23 cellular contexts compared by ENCODE assay signal in the genomic region with DNA sequence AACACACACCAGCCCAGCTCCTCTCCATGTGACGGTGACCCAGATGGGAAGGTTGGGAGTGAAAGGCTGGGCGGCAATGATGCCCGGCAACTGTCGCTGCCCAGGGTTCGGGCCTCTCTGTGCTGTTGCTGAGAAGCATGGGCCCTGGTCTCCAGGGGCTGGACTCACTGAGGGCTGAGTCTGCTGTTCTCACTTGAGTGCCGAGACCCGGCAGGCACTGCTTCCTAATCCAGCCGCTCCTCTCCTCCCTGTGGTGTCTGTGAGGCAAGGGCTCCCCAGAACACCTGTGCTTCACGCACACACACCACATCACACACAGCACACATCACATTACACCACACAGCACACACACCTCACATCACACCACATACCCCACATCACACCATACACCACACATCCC.
"Had no signal": no experiment of that assay in that cellular context is flagged by ENCODE, and none has a peak within 500 bp of the region (broad histone marks: within the 10 kb centered on the region; RNA-seq: fewer than 3 reads in every experiment).

No MANE protein-coding gene starts in this region.

- H3K4me1 ChIP-seq: foreskin keratinocyte had no signal

- DNase-seq: activated CD4-positive, alpha-beta memory T cell treated with anti-CD3 and anti-CD28 coated beads, Interleukin-2, amount 10 ng/mL, durations not matched to agents 7 days and 5 days; activated CD4-positive, alpha-beta T cell treated with anti-CD3 and anti-CD28 coated beads for 1 hour; activated CD4-positive, alpha-beta T cell treated with anti-CD3 and anti-CD28 coated beads, Interleukin-2, amount 10 ng/mL, durations not matched to agents 7 days and 5 days; activated CD8-positive, alpha-beta memory T cell treated with anti-CD3 and anti-CD28 coated beads, Interleukin-2, amount 50 U/mL, for 48 hours; activated gamma-delta T cell treated with Interleukin-2 at 50 U/mL for 16 hours; activated naive CD8-positive, alpha-beta T cell treated with anti-CD3 and anti-CD28 coated beads, Interleukin-2, amount 50 U/mL, for 24 hours; activated T-cell treated with anti-CD3 and anti-CD28 coated beads, Interleukin-2, amount 50 U/mL, for 24 hours; central memory CD4-positive, alpha-beta T cell; endodermal cell; foreskin keratinocyte; heart right ventricle; midbrain; naive thymus-derived CD8-positive, alpha-beta T cell; stimulated activated CD4-positive, alpha-beta T cell treated with anti-CD3 and anti-CD28 coated beads, Interleukin-12 subunit alpha, Interleukin-12 subunit beta, amount 100 ng/mL, for 4 hours; stimulated activated CD4-positive, alpha-beta T cell treated with anti-CD3 and anti-CD28 coated beads, Interleukin-4, amount 100 ng/mL, for 1 hour; stimulated activated naive CD8-positive, alpha-beta T cell treated with anti-CD3 and anti-CD28 coated beads, Interleukin-15, Interleukin-2, amounts not matched to agents 100 U/mL and 50 U/mL, for 24 hours; T-helper 9 cell; testis; transverse colon had no signal

- H3K27ac ChIP-seq: foreskin keratinocyte, neutrophil, skin epidermis, testis, transverse colon had no signal

- ATAC-seq: activated naive CD8-positive, alpha-beta T cell treated with anti-CD3 and anti-CD28 coated beads, Interleukin-2, amount 50 U/mL, for 24 hours; activated T-helper 17 cell treated with anti-CD3 and anti-CD28 coated beads, Interleukin-2, amount 50 U/mL, for 72 hours; esophagus mucosa; foreskin keratinocyte; naive thymus-derived CD8-positive, alpha-beta T cell; stimulated activated naive CD8-positive, alpha-beta T cell treated with anti-CD3 and anti-CD28 coated beads, Interleukin-15, Interleukin-2, amounts not matched to agents 100 U/mL and 50 U/mL, for 24 hours had no signal

- H3K9me3 ChIP-seq: heart right ventricle, neutrophil, testis, transverse colon had no signal

- H3K36me3 ChIP-seq: heart right ventricle, neutrophil, transverse colon had no signal

- H3K27me3 ChIP-seq: testis, transverse colon had no signal

- H3K4me3 ChIP-seq: heart right ventricle, skin epidermis, testis, transverse colon had no signal
